Comparison of ENCODE assay signal across 25 cellular contexts in genomic region chr10:1122349-1122748, GRCh38.
A peak's percentile ranks its signal among the peaks of the same experiment; 100 is the strongest.
DNase-seq lines count a peak whose midpoint lies in the region; ATAC-seq and TF ChIP-seq lines count a peak whose summit lies in the region.
"Had no signal": no experiment of that assay in that cellular context is flagged by ENCODE, and none has a peak within 500 bp of the region (broad histone marks: within the 10 kb centered on the region; RNA-seq: fewer than 3 reads in every experiment).

No MANE protein-coding gene starts in this region.

- H3K4me1 ChIP-seq in aorta (ENCODE audit: control insufficient read depth in 1 of 2, insufficient read depth in 2 of 2, low read length in 2 of 2), result no peaks in the 10 kb centered on the region
- H3K4me1 ChIP-seq: esophagus squamous epithelium, right lobe of liver had no signal

- no peak overlapping the region for H3K4me3 Mint-ChIP-seq in activated naive CD4-positive, alpha-beta T cell treated with anti-CD3 and anti-CD28 coated beads for 36 hours
- no peak overlapping the region for H3K4me3 Mint-ChIP-seq in activated T-helper 17 cell treated with anti-CD3 and anti-CD28 coated beads, Interleukin-2, amount 50 U/mL, for 72 hours
- H3K4me3 Mint-ChIP-seq in memory B cell (no peak overlapping the region), MCF 10A (ENCODE audit: unreplicated experiment) (no peak overlapping the region)
- H3K4me3 Mint-ChIP-seq: activated T-cell treated with anti-CD3 and anti-CD28 coated beads, Interleukin-2, amount 50 U/mL, for 4 hours; B cell; effector memory CD8-positive, alpha-beta T cell; immature natural killer cell; type B pancreatic cell had no signal

- H3K36me3 Mint-ChIP-seq in activated naive CD4-positive, alpha-beta T cell treated with anti-CD3 and anti-CD28 coated beads for 36 hours (ENCODE audit: low read depth), result peaks cover 45% of the 10 kb centered on the region
- peaks cover 96% of the 10 kb centered on the region for H3K36me3 Mint-ChIP-seq in activated T-helper 17 cell treated with anti-CD3 and anti-CD28 coated beads, Interleukin-2, amount 50 U/mL, for 72 hours (ENCODE audit: low read depth)
- H3K36me3 Mint-ChIP-seq in memory B cell (peaks cover 53% of the 10 kb centered on the region), MCF 10A (ENCODE audit: insufficient read depth, unreplicated experiment) (peaks cover 91% of the 10 kb centered on the region)

- peaks cover 39% of the 10 kb centered on the region for H3K4me1 Mint-ChIP-seq in activated naive CD4-positive, alpha-beta T cell treated with anti-CD3 and anti-CD28 coated beads for 36 hours (ENCODE audit: low read depth)
- H3K4me1 Mint-ChIP-seq in activated T-helper 17 cell treated with anti-CD3 and anti-CD28 coated beads, Interleukin-2, amount 50 U/mL, for 72 hours, result peaks cover 10% of the 10 kb centered on the region
- H3K4me1 Mint-ChIP-seq in memory B cell (peaks cover 4% of the 10 kb centered on the region), MCF 10A (ENCODE audit: insufficient read depth, unreplicated experiment) (no peaks in the 10 kb centered on the region)

- no peak for TF ChIP-seq CTCF in MCF 10A (IDR thresholded peaks at IDR 0.05; ENCODE audit: unreplicated experiment)

- POLR2A ChIA-PET in MCF 10A (lab: Yijun Ruan, JAX), result no interaction called here

- DNase-seq in activated naive CD4-positive, alpha-beta T cell treated with anti-CD3 and anti-CD28 coated beads for 36 hours, result no peak
- no peak for DNase-seq in activated naive CD4-positive, alpha-beta T cell (lab: John Stamatoyannopoulos, UW)
- DNase-seq in memory B cell (ENCODE audit: low spot score in 2 of 2) (no peak), aorta (no peak), MCF 10A (ENCODE audit: unreplicated experiment) (no peak), sciatic nerve (ENCODE audit: low spot score) (no peak), NCI-H2029 treated with DMSO at 0.1 percent for 48 hours (lab: John Stamatoyannopoulos, UW) (no peak)
- DNase-seq: activated T-cell treated with anti-CD3 and anti-CD28 coated beads, Interleukin-2, amount 50 U/mL, for 4 hours; DND-41; effector memory CD8-positive, alpha-beta T cell; esophagus squamous epithelium; gastrocnemius medialis; immature natural killer cell; left ventricle myocardium superior; midbrain; NCI-H1417; NCI-H2107; NCI-H446 treated with DMSO at 0.1 percent for 48 hours had no signal

- H3K27me3 ChIP-seq in aorta (ENCODE audit: control insufficient read depth in 1 of 2, insufficient read depth in 2 of 2, low read length in 1 of 2), result no peaks in the 10 kb centered on the region
- H3K27me3 ChIP-seq: esophagus squamous epithelium, gastrocnemius medialis, hepatocyte, right lobe of liver had no signal

- CTCF ChIA-PET in activated naive CD4-positive, alpha-beta T cell treated with anti-CD3 and anti-CD28 coated beads for 36 hours (lab: Charles Lee), result interaction anchor here (1.7 kb wide), 1 partner anchor 12 kb away, joined by 8 read pairs; no protein-coding TSS in a partner anchor
- CTCF ChIA-PET in MCF 10A (lab: Yijun Ruan, JAX), result no interaction called here

- BruUV-seq in MCF 10A (replicated peaks; lab: Mats Ljungman, UMichigan), result no TSS peak

- WGBS in aorta, 2 donors, result 76% methylated on average over 6 of the region's 6 CpGs

- H3K4me3 ChIP-seq in aorta (ENCODE audit: low read length in 2 of 2), result no peak overlapping the region
- H3K4me3 ChIP-seq: esophagus squamous epithelium, gastrocnemius medialis, hepatocyte, right lobe of liver had no signal

- intact Hi-C loops in activated naive CD4-positive, alpha-beta T cell treated with anti-CD3 and anti-CD28 coated beads for 36 hours (cut with micrococcal nuclease), result no loop called here
- intact Hi-C loops in aorta (cut with DNase I), result no loop called here
- intact Hi-C loops in MCF 10A (cut with micrococcal nuclease), result no loop called here
- intact Hi-C loops in sciatic nerve (cut with DNase I), result no loop called here

- no peaks in the 10 kb centered on the region for H3K27me3 Mint-ChIP-seq in activated naive CD4-positive, alpha-beta T cell treated with anti-CD3 and anti-CD28 coated beads for 36 hours (ENCODE audit: low read depth)
- no peaks in the 10 kb centered on the region for H3K27me3 Mint-ChIP-seq in activated T-helper 17 cell treated with anti-CD3 and anti-CD28 coated beads, Interleukin-2, amount 50 U/mL, for 72 hours
- no peaks in the 10 kb centered on the region for H3K27me3 Mint-ChIP-seq in memory B cell
- H3K27me3 Mint-ChIP-seq in MCF 10A (ENCODE audit: insufficient read depth, unreplicated experiment), result no peaks in the 10 kb centered on the region
- H3K27me3 Mint-ChIP-seq: B cell; effector memory CD8-positive, alpha-beta T cell; type B pancreatic cell had no signal

- no peak overlapping the region for H3K27ac ChIP-seq in aorta (ENCODE audit: low read depth in 1 of 2, low read length in 2 of 2)
- H3K27ac ChIP-seq: esophagus squamous epithelium, gastrocnemius medialis, hepatocyte, right lobe of liver had no signal

- H3K27ac Mint-ChIP-seq in activated naive CD4-positive, alpha-beta T cell treated with anti-CD3 and anti-CD28 coated beads for 36 hours, result peak overlapping the region; percentile 10
- peak overlapping the region; percentile 63 for H3K27ac Mint-ChIP-seq in activated T-helper 17 cell treated with anti-CD3 and anti-CD28 coated beads, Interleukin-2, amount 50 U/mL, for 72 hours
- H3K27ac Mint-ChIP-seq in memory B cell (peak overlapping the region; percentile 20), MCF 10A (ENCODE audit: low read depth, unreplicated experiment) (no peak overlapping the region)
- H3K27ac Mint-ChIP-seq: B cell, type B pancreatic cell had no signal

- ATAC-seq in activated T-helper 17 cell treated with anti-CD3 and anti-CD28 coated beads, Interleukin-2, amount 50 U/mL, for 72 hours (replicated peaks), result no peak
- no peak for ATAC-seq in memory B cell (ENCODE audit: low read depth)
- ATAC-seq in aorta (ENCODE audit: low FRiP score), result peak; percentile 19
- ATAC-seq in sciatic nerve, result no peak
- ATAC-seq: activated CD4-positive, CD25-positive, alpha-beta regulatory T cell treated with anti-CD3 and anti-CD28 coated beads, Interleukin-2, amount 50 U/mL, for 24 hours; activated T-cell treated with anti-CD3 and anti-CD28 coated beads, Interleukin-2, amount 50 U/mL, for 4 hours; effector memory CD8-positive, alpha-beta T cell; gastrocnemius medialis; left ventricle myocardium superior; Right ventricle myocardium inferior had no signal

- H3K9me3 ChIP-seq in aorta (ENCODE audit: control insufficient read depth, low read length), result no peaks in the 10 kb centered on the region
- H3K9me3 ChIP-seq: esophagus squamous epithelium, gastrocnemius medialis, right lobe of liver had no signal

- H3K9me3 Mint-ChIP-seq in activated naive CD4-positive, alpha-beta T cell treated with anti-CD3 and anti-CD28 coated beads for 36 hours, result peaks cover 1% of the 10 kb centered on the region
- H3K9me3 Mint-ChIP-seq in activated T-helper 17 cell treated with anti-CD3 and anti-CD28 coated beads, Interleukin-2, amount 50 U/mL, for 72 hours, result no peaks in the 10 kb centered on the region
- no peaks in the 10 kb centered on the region for H3K9me3 Mint-ChIP-seq in memory B cell
- H3K9me3 Mint-ChIP-seq in MCF 10A (ENCODE audit: unreplicated experiment), result no peaks in the 10 kb centered on the region
- H3K9me3 Mint-ChIP-seq: activated T-cell treated with anti-CD3 and anti-CD28 coated beads, Interleukin-2, amount 50 U/mL, for 4 hours; effector memory CD8-positive, alpha-beta T cell; immature natural killer cell; type B pancreatic cell had no signal

- peaks cover 0 to 7% of the 10 kb centered on the region in 2 donors for H3K36me3 ChIP-seq in aorta (ENCODE audit: control insufficient read depth in 1 of 2, insufficient read depth in 2 of 2, low read length in 1 of 2)
